ENCODE assay signal across 33 cellular contexts in the genomic region with DNA sequence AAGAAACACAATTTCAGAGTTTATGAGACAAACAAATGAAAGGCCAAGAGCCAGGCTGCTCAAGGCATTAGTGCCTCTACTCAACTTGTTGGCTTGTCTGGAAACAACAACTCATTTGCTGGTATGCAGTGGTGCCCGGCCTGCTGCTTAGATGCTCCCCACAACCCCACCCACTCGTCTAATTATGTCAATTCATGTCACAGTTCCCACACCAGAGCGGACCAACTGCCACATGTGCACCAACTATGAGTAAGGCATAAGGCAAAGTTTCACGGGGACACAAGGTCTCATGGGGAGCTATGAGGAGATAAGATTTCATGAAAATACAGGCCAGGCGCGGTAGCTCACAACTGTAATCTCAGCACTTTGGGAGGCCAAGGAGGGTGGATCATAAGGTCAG. TPM values are rescaled to one million over a fixed set of nuclear protein-coding genes. Genes with fewer than 3 reads are reported as not detected.
"Had no signal": no experiment of that assay in that cellular context is flagged by ENCODE, and none has a peak within 500 bp of the region (broad histone marks: within the 10 kb centered on the region; RNA-seq: fewer than 3 reads in every experiment).

No MANE protein-coding gene starts in this region.

- H3K27me3 ChIP-seq: neutrophil, pancreas, right lobe of liver, sigmoid colon, stomach, thyroid gland, tibial nerve, upper lobe of left lung, vagina had no signal

- H3K27ac ChIP-seq: neutrophil, pancreas, psoas muscle, right lobe of liver, sigmoid colon, skin epidermis, spleen, stomach, thoracic aorta, thyroid gland, tibial nerve, upper lobe of left lung, vagina had no signal

- ATAC-seq: naive thymus-derived CD8-positive, alpha-beta T cell; natural killer cell treated with Interleukin-12 subunit alpha and Interleukin-12 subunit beta and Interleukin-15 and Interleukin-18, amount 100 ng/mL, for 72 hours; pancreas; right cardiac atrium; right lobe of liver; stimulated activated naive B cell treated with anti-CD40 and anti-IgM and Interleukin-4, amounts not matched to agents 10 μg/mL and 1 μg/mL and 100 μg/mL, for 72 hours had no signal

- H3K36me3 Mint-ChIP-seq: naive B cell; naive thymus-derived CD8-positive, alpha-beta T cell; natural killer cell treated with Interleukin-12 subunit alpha and Interleukin-12 subunit beta and Interleukin-15 and Interleukin-18, amount 100 ng/mL, for 72 hours; stimulated activated naive B cell treated with anti-CD40 and anti-IgM and Interleukin-4, amounts not matched to agents 10 μg/mL and 1 μg/mL and 100 μg/mL, for 72 hours had no signal

- H3K4me1 ChIP-seq: pancreas, right lobe of liver, spleen, thyroid gland had no signal

- DNase-seq: naive B cell; naive thymus-derived CD8-positive, alpha-beta T cell; nephron progenitor cell; pancreas; psoas muscle; right cardiac atrium; right lobe of liver; sigmoid colon; spleen; stimulated activated CD4-positive, alpha-beta T cell treated with anti-CD3 and anti-CD28 coated beads, Interleukin-12 subunit alpha, Interleukin-12 subunit beta, amount 100 ng/mL, for 4 hours; stimulated activated CD4-positive, alpha-beta T cell treated with anti-CD3 and anti-CD28 coated beads, Interleukin-1b, Interleukin-23, amount 100 ng/mL, for 48 hours; stimulated activated CD4-positive, alpha-beta T cell treated with anti-CD3 and anti-CD28 coated beads, Interleukin-4, amount 100 ng/mL, for 1 hour; stimulated activated CD4-positive, alpha-beta T cell treated with anti-CD3 and anti-CD28 coated beads, Interleukin-4, amount 100 ng/mL, for 4 hours; stimulated activated CD8-positive, alpha-beta memory T cell treated with anti-CD3 and anti-CD28 coated beads, Interleukin-4, amount 100 ng/mL, for 48 hours; stimulated activated naive B cell treated with anti-CD40 and anti-IgM and Interleukin-4, amounts not matched to agents 10 μg/mL and 1 μg/mL and 100 μg/mL, for 72 hours; stimulated activated naive CD4-positive, alpha-beta T cell treated with Interleukin-2 at 50 U/mL for 16 hours; stomach; thyroid gland; upper lobe of left lung had no signal

- H3K9me3 ChIP-seq: neutrophil, pancreas, psoas muscle, right lobe of liver, sigmoid colon, spleen, stomach, thoracic aorta, thyroid gland, tibial nerve, upper lobe of left lung, vagina had no signal

- H3K4me3 ChIP-seq: pancreas, psoas muscle, right lobe of liver, sigmoid colon, skin epidermis, spleen, stomach, thoracic aorta, thyroid gland, tibial nerve, upper lobe of left lung, vagina had no signal

- H3K27ac Mint-ChIP-seq: naive B cell; natural killer cell treated with Interleukin-12 subunit alpha and Interleukin-12 subunit beta and Interleukin-15 and Interleukin-18, amount 100 ng/mL, for 72 hours; nephron progenitor cell; progenitor cell of endocrine pancreas; stimulated activated naive B cell treated with anti-CD40 and anti-IgM and Interleukin-4, amounts not matched to agents 10 μg/mL and 1 μg/mL and 100 μg/mL, for 72 hours; stimulated activated naive CD8-positive, alpha-beta T cell treated with anti-CD3 and anti-CD28 coated beads, Interleukin-15, Interleukin-2, amounts not matched to agents 100 ng/mL and 50 ng/mL, for 24 hours had no signal

- H3K4me1 Mint-ChIP-seq: naive B cell; naive thymus-derived CD8-positive, alpha-beta T cell; stimulated activated naive B cell treated with anti-CD40 and anti-IgM and Interleukin-4, amounts not matched to agents 10 μg/mL and 1 μg/mL and 100 μg/mL, for 72 hours had no signal

- H3K9me3 Mint-ChIP-seq: naive B cell; naive thymus-derived CD8-positive, alpha-beta T cell; natural killer cell treated with Interleukin-12 subunit alpha and Interleukin-12 subunit beta and Interleukin-15 and Interleukin-18, amount 100 ng/mL, for 72 hours; nephron progenitor cell; neural crest cell; stimulated activated naive B cell treated with anti-CD40 and anti-IgM and Interleukin-4, amounts not matched to agents 10 μg/mL and 1 μg/mL and 100 μg/mL, for 72 hours; stimulated activated naive CD8-positive, alpha-beta T cell treated with anti-CD3 and anti-CD28 coated beads, Interleukin-15, Interleukin-2, amounts not matched to agents 100 ng/mL and 50 ng/mL, for 24 hours had no signal

- H3K4me3 Mint-ChIP-seq: naive B cell; naive thymus-derived CD8-positive, alpha-beta T cell; natural killer cell treated with Interleukin-12 subunit alpha and Interleukin-12 subunit beta and Interleukin-15 and Interleukin-18, amount 100 ng/mL, for 72 hours; nephron progenitor cell; neural crest cell; stimulated activated naive B cell treated with anti-CD40 and anti-IgM and Interleukin-4, amounts not matched to agents 10 μg/mL and 1 μg/mL and 100 μg/mL, for 72 hours; stimulated activated naive CD8-positive, alpha-beta T cell treated with anti-CD3 and anti-CD28 coated beads, Interleukin-15, Interleukin-2, amounts not matched to agents 100 ng/mL and 50 ng/mL, for 24 hours had no signal

- H3K36me3 ChIP-seq: neutrophil, pancreas, right lobe of liver, sigmoid colon, spleen, stomach, thoracic aorta, thyroid gland, tibial nerve, upper lobe of left lung, vagina had no signal

- FAIRE-seq: pancreas, urothelium cell line had no signal

RNA-seq across cellular contexts. Expression of gene LRRC38, which starts 34.5 kb away (rescaled TPM):
- total RNA-seq: naive thymus-derived CD8-positive, alpha-beta T cell; natural killer cell treated with Interleukin-12 subunit alpha and Interleukin-12 subunit beta and Interleukin-15 and Interleukin-18, amount 100 ng/mL, for 72 hours; neural crest cell; osteocyte; pancreas; progenitor cell of endocrine pancreas; renal cortical epithelial cell; right lobe of liver; sigmoid colon; subcutaneous adipose tissue; thoracic aorta; thyroid gland; ureter had no signal
- polyA plus RNA-seq: naive thymus-derived CD8-positive, alpha-beta T cell; pancreas; sigmoid colon had no signal

RNA-seq across cellular contexts. Expression of gene PDPN, which starts 35.4 kb away (rescaled TPM):
- total RNA-seq: naive thymus-derived CD8-positive, alpha-beta T cell; natural killer cell treated with Interleukin-12 subunit alpha and Interleukin-12 subunit beta and Interleukin-15 and Interleukin-18, amount 100 ng/mL, for 72 hours; osteocyte had no signal
- polyA plus RNA-seq: naive thymus-derived CD8-positive, alpha-beta T cell had no signal
